In genomic region chr4:47490550-47490949, GRCh38 we compare ENCODE assay signal across 8 cellular contexts. TPM values are rescaled to one million over a fixed set of nuclear protein-coding genes. Genes with fewer than 3 reads are reported as not detected.
DNase-seq lines count a peak whose midpoint lies in the region; ATAC-seq lines count a peak whose summit lies in the region.

No MANE protein-coding gene starts in this region.

- H3K4me3 Mint-ChIP-seq in activated CD8-positive, alpha-beta T cell treated with anti-CD3 and anti-CD28 coated beads, Interleukin-2, amount 10 ng/mL, durations not matched to agents 7 days and 5 days, result no peak overlapping the region

- CTCF ChIA-PET in activated CD8-positive, alpha-beta T cell treated with anti-CD3 and anti-CD28 coated beads, Interleukin-2, amount 10 ng/mL, durations not matched to agents 7 days and 5 days (lab: Charles Lee), result interaction anchor here (1.4 to 1.6 kb wide), 2 partner anchors 33 to 73 kb away, joined by 3 read pairs; no protein-coding TSS in a partner anchor

- POLR2A ChIA-PET in activated CD8-positive, alpha-beta T cell treated with anti-CD3 and anti-CD28 coated beads, Interleukin-2, amount 10 ng/mL, durations not matched to agents 7 days and 5 days (lab: Charles Lee), result no interaction called here

- DNase-seq in NCI-H82 (lab: John Stamatoyannopoulos, UW), result peak; percentile 52
- DNase-seq in NCI-H82 treated with DMSO at 0.1 percent for 48 hours (lab: John Stamatoyannopoulos, UW; ENCODE audit: unreplicated experiment), result no peak
- peak; percentile 43 for DNase-seq in HT1080 (ENCODE audit: low read depth)
- DNase-seq in activated CD8-positive, alpha-beta T cell treated with anti-CD3 and anti-CD28 coated beads, Interleukin-2, amount 10 ng/mL, durations not matched to agents 7 days and 5 days, result no peak
- DNase-seq in iPS DF 4.7 (ENCODE audit: extremely low read depth, low spot score), result peak; percentile 36
- no peak for DNase-seq in mucosa of gallbladder (ENCODE audit: low spot score)
- DNase-seq in amniotic stem cell (lab: John Stamatoyannopoulos, UW), result no peak

- ATAC-seq in GM21576 (IDR thresholded peaks at IDR 0.05; ENCODE audit: unreplicated experiment), result peak; percentile 73
- ATAC-seq in activated CD8-positive, alpha-beta T cell treated with anti-CD3 and anti-CD28 coated beads, Interleukin-2, amount 10 ng/mL, durations not matched to agents 7 days and 5 days, result peak; percentile 83

- peaks cover 8% of the 10 kb centered on the region for H3K4me1 Mint-ChIP-seq in activated CD8-positive, alpha-beta T cell treated with anti-CD3 and anti-CD28 coated beads, Interleukin-2, amount 10 ng/mL, durations not matched to agents 7 days and 5 days (ENCODE audit: low read depth)

- H3K9me3 Mint-ChIP-seq in activated CD8-positive, alpha-beta T cell treated with anti-CD3 and anti-CD28 coated beads, Interleukin-2, amount 10 ng/mL, durations not matched to agents 7 days and 5 days (ENCODE audit: insufficient read depth), result no peaks in the 10 kb centered on the region

- H3K36me3 Mint-ChIP-seq in activated CD8-positive, alpha-beta T cell treated with anti-CD3 and anti-CD28 coated beads, Interleukin-2, amount 10 ng/mL, durations not matched to agents 7 days and 5 days (ENCODE audit: low read depth), result peaks cover 8% of the 10 kb centered on the region

- no peaks in the 10 kb centered on the region for H3K27me3 Mint-ChIP-seq in activated CD8-positive, alpha-beta T cell treated with anti-CD3 and anti-CD28 coated beads, Interleukin-2, amount 10 ng/mL, durations not matched to agents 7 days and 5 days (ENCODE audit: low read depth)

- no peak overlapping the region for H3K27ac Mint-ChIP-seq in activated CD8-positive, alpha-beta T cell treated with anti-CD3 and anti-CD28 coated beads, Interleukin-2, amount 10 ng/mL, durations not matched to agents 7 days and 5 days

RNA-seq across cellular contexts. Expression of gene ATP10D, which starts 5.5 kb away (rescaled TPM):
- 11.0 and 13.7 TPM in 2 replicates for total RNA-seq in HT1080 (2014; rRNA removed; shearing (Covaris generic))
- 7.1 and 10.0 TPM in 2 replicates for polyA plus RNA-seq in HT1080 (2015; cell fraction: cytosol; rRNA removed)
- 22.7 and 24.0 TPM in 2 replicates for polyA plus RNA-seq in HT1080 (2015; cell fraction: nucleus; rRNA removed)
- total RNA-seq in activated CD8-positive, alpha-beta T cell treated with anti-CD3 and anti-CD28 coated beads, Interleukin-2, amount 10 ng/mL, durations not matched to agents 7 days and 5 days, result 10 to 100 TPM; 10.1 to 11.7 TPM
- total RNA-seq in mucosa of gallbladder, result 35.8 TPM

RNA-seq across cellular contexts. Expression of gene COMMD8, which starts 27.0 kb away (rescaled TPM):
- total RNA-seq in HT1080 (2014; rRNA removed; shearing (Covaris generic)), result 44.1 and 52.4 TPM in 2 replicates
- 57.0 and 63.3 TPM in 2 replicates for polyA plus RNA-seq in HT1080 (2015; cell fraction: cytosol; rRNA removed)
- 22.3 and 25.8 TPM in 2 replicates for polyA plus RNA-seq in HT1080 (2015; cell fraction: nucleus; rRNA removed)
- total RNA-seq in activated CD8-positive, alpha-beta T cell treated with anti-CD3 and anti-CD28 coated beads, Interleukin-2, amount 10 ng/mL, durations not matched to agents 7 days and 5 days, result 10 to 100 TPM; 30.2 to 30.4 TPM
- total RNA-seq in mucosa of gallbladder, result 17.8 TPM

Comparison
In these comparisons a context has a peak if more than half of its experiments do, and no peak if none do; other contexts are left out.
1. DNase-seq: peak in NCI-H82 (single experiment), HT1080 (single experiment) and iPS DF 4.7 (single experiment); none in NCI-H82 treated with DMSO at 0.1 percent for 48 hours (single experiment), activated CD8-positive, alpha-beta T cell treated with anti-CD3 and anti-CD28 coated beads, Interleukin-2, amount 10 ng/mL, durations not matched to agents 7 days and 5 days (single experiment), mucosa of gallbladder (single experiment) and amniotic stem cell (single experiment).